In the genomic region with DNA sequence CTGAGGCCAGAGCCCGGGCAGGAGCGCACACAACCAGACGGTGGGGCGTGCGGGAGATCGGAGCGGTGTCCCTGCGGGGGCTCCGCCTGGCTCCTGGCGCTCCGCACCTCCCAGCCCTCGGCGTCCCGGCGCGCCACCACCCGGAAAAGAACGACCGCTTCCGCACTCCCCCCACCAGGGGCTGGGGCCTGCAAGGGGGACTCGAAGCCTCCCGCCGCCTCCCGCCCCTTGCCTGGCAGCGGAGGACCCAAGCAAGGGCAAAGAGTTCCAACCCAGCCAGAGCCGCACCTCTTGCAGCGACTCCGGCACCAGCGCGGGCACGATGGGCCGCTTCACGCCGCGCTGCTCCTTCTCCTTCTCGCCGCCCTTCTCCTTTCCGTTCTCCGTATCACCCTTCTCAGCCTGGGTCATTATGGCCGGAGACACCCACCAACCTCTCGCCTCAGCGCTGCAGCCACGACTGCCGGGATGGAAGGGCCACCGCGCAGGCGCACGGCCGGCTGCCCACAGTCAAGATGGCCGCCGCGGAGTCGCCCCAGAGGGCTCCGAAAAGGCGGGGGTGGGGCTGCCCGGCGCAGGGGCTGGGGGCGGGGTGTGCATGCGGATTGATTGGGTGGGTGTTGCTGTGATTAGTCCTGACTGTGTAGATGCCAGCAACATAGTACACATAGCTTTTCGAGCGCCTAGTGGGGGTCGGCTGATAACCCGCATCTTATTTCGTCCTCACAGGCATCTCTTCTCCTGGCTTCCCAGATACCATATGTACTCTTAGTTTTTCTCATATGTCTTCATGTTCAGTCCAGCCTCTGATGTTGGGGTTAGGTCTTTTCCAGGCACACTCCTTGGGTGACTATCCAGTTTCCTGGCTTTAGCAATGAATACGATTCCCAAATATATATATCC, we compare ENCODE assay signal across 8 cellular contexts. TPM values are rescaled to one million over a fixed set of nuclear protein-coding genes. Genes with fewer than 3 reads are reported as not detected.
DNase-seq lines count a peak whose midpoint lies in the region; ATAC-seq and TF ChIP-seq lines count a peak whose summit lies in the region.

Gene ACTR8, minus strand, starts transcription at position 462 of the 903 bp plus-strand sequence. Its CDS starts 51 bp downstream, at position 411.

- H3K9me3 ChIP-seq in HUES48 (ENCODE audit: control insufficient read depth, insufficient read depth, low read length) (no peaks in the 10 kb centered on the region), muscle layer of colon (ENCODE audit: low read length) (no peaks in the 10 kb centered on the region)

- H3K4me3 Mint-ChIP-seq in Calu3 (ENCODE audit: low read depth, unreplicated experiment): peak within 1 kb of the TSS; percentile 87
- peak within 1 kb of the TSS; percentile 95 for H3K4me3 Mint-ChIP-seq in activated T-cell treated with anti-CD3 and anti-CD28 coated beads, Interleukin-2, amount 50 U/mL, for 24 hours

- no peaks in the 10 kb centered on the region for H3K27me3 ChIP-seq in HUES48 (ENCODE audit: control insufficient read depth, insufficient read depth, low read length)
- H3K27me3 ChIP-seq in muscle layer of colon (ENCODE audit: control insufficient read depth in 1 of 2, insufficient read depth in 2 of 2, low read length in 2 of 2): no peaks in the 10 kb centered on the region

- H3K36me3 ChIP-seq in HUES48 (ENCODE audit: control insufficient read depth, insufficient read depth, low read length) (peaks cover 71% of the 10 kb centered on the region), muscle layer of colon (ENCODE audit: insufficient read depth, low read length) (peaks cover 47% of the 10 kb centered on the region)

- peaks cover 42% of the 10 kb centered on the region for H3K36me3 Mint-ChIP-seq in Calu3 (ENCODE audit: insufficient read depth, unreplicated experiment)
- H3K36me3 Mint-ChIP-seq in activated T-cell treated with anti-CD3 and anti-CD28 coated beads, Interleukin-2, amount 50 U/mL, for 24 hours (ENCODE audit: low read depth): peaks cover 88% of the 10 kb centered on the region

- H3K27me3 Mint-ChIP-seq in Calu3 (ENCODE audit: unreplicated experiment): no peaks in the 10 kb centered on the region
- H3K27me3 Mint-ChIP-seq in activated T-cell treated with anti-CD3 and anti-CD28 coated beads, Interleukin-2, amount 50 U/mL, for 24 hours: no peaks in the 10 kb centered on the region

- no peak for TF ChIP-seq CTCF in Calu3 (IDR thresholded peaks at IDR 0.05; ENCODE audit: unreplicated experiment)

- no TSS peak for BruUV-seq in Calu3 (replicated peaks; lab: Mats Ljungman, UMichigan)

- peak; percentile 86 for DNase-seq in Calu3
- DNase-seq in activated T-cell treated with anti-CD3 and anti-CD28 coated beads, Interleukin-2, amount 50 U/mL, for 24 hours: peak; percentile 93
- peak; percentile 70 to 75 for DNase-seq in stimulated activated CD8-positive, alpha-beta memory T cell treated with anti-CD3 and anti-CD28 coated beads, Interleukin-7, amount 100 ng/mL, for 1 hour (ENCODE audit: low read depth in 2 of 2)

- CTCF ChIA-PET in Calu3 (lab: Charles Lee): no interaction called here

- peak; percentile 86 for ATAC-seq in GM21381 (IDR thresholded peaks at IDR 0.05; ENCODE audit: unreplicated experiment)
- ATAC-seq in esophagus mucosa: peak; percentile 93

- peaks cover 24% of the 10 kb centered on the region for H3K4me1 Mint-ChIP-seq in Calu3 (ENCODE audit: low read depth, unreplicated experiment)
- peaks cover 29% of the 10 kb centered on the region for H3K4me1 Mint-ChIP-seq in activated T-cell treated with anti-CD3 and anti-CD28 coated beads, Interleukin-2, amount 50 U/mL, for 24 hours (ENCODE audit: low read depth)

- H3K27ac ChIP-seq in HUES48 (ENCODE audit: low read depth, low read length): peak within 1 kb of the TSS; percentile 89
- H3K27ac ChIP-seq in muscle layer of colon (ENCODE audit: low read depth, low read length): peak within 1 kb of the TSS; percentile 67

- H3K4me3 ChIP-seq in HUES48 (ENCODE audit: low read depth, low read length) (peak within 1 kb of the TSS; percentile 91), muscle layer of colon (ENCODE audit: low read depth in 1 of 2, low read length in 2 of 2) (peak within 1 kb of the TSS; percentile 73 to 88)

- H3K9me3 Mint-ChIP-seq in Calu3 (ENCODE audit: low read depth, unreplicated experiment): no peaks in the 10 kb centered on the region
- no peaks in the 10 kb centered on the region for H3K9me3 Mint-ChIP-seq in activated T-cell treated with anti-CD3 and anti-CD28 coated beads, Interleukin-2, amount 50 U/mL, for 24 hours

- H3K9ac ChIP-seq in HUES48 (ENCODE audit: low read depth, low read length) (peak within 1 kb of the TSS; percentile 96), muscle layer of colon (ENCODE audit: low read length) (peak within 1 kb of the TSS; percentile 30)

- peak within 1 kb of the TSS; percentile 85 for H3K27ac Mint-ChIP-seq in Calu3 (ENCODE audit: unreplicated experiment)
- peak within 1 kb of the TSS; percentile 97 for H3K27ac Mint-ChIP-seq in activated T-cell treated with anti-CD3 and anti-CD28 coated beads, Interleukin-2, amount 50 U/mL, for 24 hours

- H3K4me1 ChIP-seq in HUES48 (ENCODE audit: control insufficient read depth, insufficient read depth, low read length) (peaks cover 12% of the 10 kb centered on the region), muscle layer of colon (ENCODE audit: insufficient read depth, low read length) (peaks cover 13% of the 10 kb centered on the region)

- intact Hi-C loops in Calu3 (cut with micrococcal nuclease; ENCODE audit: unreplicated experiment): no loop called here

TF ChIP-seq in PFSK-1, 5 proteins besides CTCF, POLR2A, EP300 and RAD21:
- peak; percentile 95 for TF ChIP-seq TAF1 (IDR thresholded peaks at IDR 0.05; ENCODE audit: borderline replicate concordance, insufficient read depth, low read length)
- peak; percentile 30 for TF ChIP-seq FOXP2 (optimal IDR thresholded peaks at IDR 0.05; ENCODE audit: borderline replicate concordance, extremely low read depth, extremely low read length, insufficient read depth)
- TF ChIP-seq, protein P1, sequence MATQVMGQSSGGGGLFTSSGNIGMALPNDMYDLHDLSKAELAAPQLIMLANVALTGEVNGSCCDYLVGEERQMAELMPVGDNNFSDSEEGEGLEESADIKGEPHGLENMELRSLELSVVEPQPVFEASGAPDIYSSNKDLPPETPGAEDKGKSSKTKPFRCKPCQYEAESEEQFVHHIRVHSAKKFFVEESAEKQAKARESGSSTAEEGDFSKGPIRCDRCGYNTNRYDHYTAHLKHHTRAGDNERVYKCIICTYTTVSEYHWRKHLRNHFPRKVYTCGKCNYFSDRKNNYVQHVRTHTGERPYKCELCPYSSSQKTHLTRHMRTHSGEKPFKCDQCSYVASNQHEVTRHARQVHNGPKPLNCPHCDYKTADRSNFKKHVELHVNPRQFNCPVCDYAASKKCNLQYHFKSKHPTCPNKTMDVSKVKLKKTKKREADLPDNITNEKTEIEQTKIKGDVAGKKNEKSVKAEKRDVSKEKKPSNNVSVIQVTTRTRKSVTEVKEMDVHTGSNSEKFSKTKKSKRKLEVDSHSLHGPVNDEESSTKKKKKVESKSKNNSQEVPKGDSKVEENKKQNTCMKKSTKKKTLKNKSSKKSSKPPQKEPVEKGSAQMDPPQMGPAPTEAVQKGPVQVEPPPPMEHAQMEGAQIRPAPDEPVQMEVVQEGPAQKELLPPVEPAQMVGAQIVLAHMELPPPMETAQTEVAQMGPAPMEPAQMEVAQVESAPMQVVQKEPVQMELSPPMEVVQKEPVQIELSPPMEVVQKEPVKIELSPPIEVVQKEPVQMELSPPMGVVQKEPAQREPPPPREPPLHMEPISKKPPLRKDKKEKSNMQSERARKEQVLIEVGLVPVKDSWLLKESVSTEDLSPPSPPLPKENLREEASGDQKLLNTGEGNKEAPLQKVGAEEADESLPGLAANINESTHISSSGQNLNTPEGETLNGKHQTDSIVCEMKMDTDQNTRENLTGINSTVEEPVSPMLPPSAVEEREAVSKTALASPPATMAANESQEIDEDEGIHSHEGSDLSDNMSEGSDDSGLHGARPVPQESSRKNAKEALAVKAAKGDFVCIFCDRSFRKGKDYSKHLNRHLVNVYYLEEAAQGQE (IDR thresholded peaks at IDR 0.05; ENCODE audit: insufficient read depth in 1 of 2, low read depth in 2 of 2, low read length in 2 of 2): peak in 1 of 2 experiments; percentile 57; a peak in 2 of 4 replicates
- no peak for TF ChIP-seq SIN3A (IDR thresholded peaks at IDR 0.05; ENCODE audit: borderline replicate concordance, insufficient read depth, low read length)
- peak; percentile 84 for TF ChIP-seq POLR2AphosphoS5 (IDR thresholded peaks at IDR 0.05; ENCODE audit: low read depth, low read length)

RNA-seq across cellular contexts. Expression of gene ACTR8, which starts in this region (rescaled TPM):
- total RNA-seq in Calu3 (2022) (21.5 and 28.1 TPM in 2 replicates), esophagus mucosa (17.1 TPM)
- polyA plus RNA-seq in PFSK-1 (2012; ENCODE audit: insufficient read length, low read depth): 14.1 TPM

Comparison
In these comparisons a context has a peak if more than half of its experiments do, and no peak if none do; other contexts are left out.
1. Peak in every context shown above with its lines: DNase-seq, ATAC-seq, H3K4me3 ChIP-seq and H3K27ac ChIP-seq.